ENCODE assay signal across 39 cellular contexts in genomic region chr16:10840703-10841102, GRCh38. TPM values are rescaled to one million over a fixed set of nuclear protein-coding genes. Genes with fewer than 3 reads are reported as not detected.
"Had no signal": no experiment of that assay in that cellular context is flagged by ENCODE, and none has a peak within 500 bp of the region (broad histone marks: within the 10 kb centered on the region; RNA-seq: fewer than 3 reads in every experiment).

No MANE protein-coding gene starts in this region.

- H3K4me1 ChIP-seq: ascending aorta, breast epithelium, colonic mucosa, esophagus squamous epithelium had no signal

- H3K36me3 Mint-ChIP-seq: activated CD4-positive, alpha-beta memory T cell treated with anti-CD3 and anti-CD28 coated beads for 36 hours; activated naive CD4-positive, alpha-beta T cell treated with anti-CD3 and anti-CD28 coated beads, Interleukin-2, amount 10 ng/mL, durations not matched to agents 7 days and 5 days; activated naive CD8-positive, alpha-beta T cell treated with anti-CD3 and anti-CD28 coated beads, Interleukin-2, amount 10 ng/mL, durations not matched to agents 7 days and 5 days; brain had no signal

- H3K27ac ChIP-seq: ascending aorta, breast epithelium, cardiac muscle cell, colonic mucosa, epithelial cell of prostate, esophagus squamous epithelium, WERI-Rb-1 had no signal

- H3K27ac Mint-ChIP-seq: activated CD4-positive, alpha-beta memory T cell treated with anti-CD3 and anti-CD28 coated beads for 36 hours; activated CD4-positive, alpha-beta T cell treated with anti-CD3 and anti-CD28 coated beads for 36 hours; activated CD4-positive, alpha-beta T cell treated with anti-CD3 and anti-CD28 coated beads, Interleukin-2, amount 10 ng/mL, durations not matched to agents 24 days and 14 days; activated CD8-positive, alpha-beta memory T cell treated with anti-CD3 and anti-CD28 coated beads, Interleukin-2, amount 10 ng/mL, durations not matched to agents 7 days and 5 days; activated CD8-positive, alpha-beta T cell treated with anti-CD3 and anti-CD28 coated beads, Interleukin-2, amount 10 ng/mL, durations not matched to agents 7 days and 5 days; activated naive CD4-positive, alpha-beta T cell treated with anti-CD3 and anti-CD28 coated beads, Interleukin-2, amount 10 ng/mL, durations not matched to agents 7 days and 5 days; activated naive CD4-positive, alpha-beta T cell treated with anti-CD3 and anti-CD28 coated beads, Interleukin-2, amount 50 U/mL, for 72 hours; activated naive CD8-positive, alpha-beta T cell treated with anti-CD3 and anti-CD28 coated beads, Interleukin-2, amount 10 ng/mL, durations not matched to agents 7 days and 5 days; activated T-cell treated with anti-CD3 and anti-CD28 coated beads, Interleukin-2, amount 50 U/mL, for 24 hours; activated T-cell treated with anti-CD3 and anti-CD28 coated beads, Interleukin-2, amount 50 U/mL, for 72 hours; brain; T-helper 17 cell; T-helper 2 cell treated with Interferon-gamma antibody and Interleukin-4, amounts not matched to agents 5 μg/mL and 100 μg/mL, for 36 hours had no signal

- H3K4me3 Mint-ChIP-seq: activated CD4-positive, alpha-beta memory T cell treated with anti-CD3 and anti-CD28 coated beads for 36 hours; activated CD4-positive, alpha-beta T cell treated with anti-CD3 and anti-CD28 coated beads for 36 hours; activated CD4-positive, alpha-beta T cell treated with anti-CD3 and anti-CD28 coated beads, Interleukin-2, amount 10 ng/mL, durations not matched to agents 24 days and 14 days; activated CD8-positive, alpha-beta memory T cell treated with anti-CD3 and anti-CD28 coated beads, Interleukin-2, amount 10 ng/mL, durations not matched to agents 7 days and 5 days; activated CD8-positive, alpha-beta T cell treated with anti-CD3 and anti-CD28 coated beads, Interleukin-2, amount 10 ng/mL, durations not matched to agents 7 days and 5 days; activated naive CD4-positive, alpha-beta T cell treated with anti-CD3 and anti-CD28 coated beads, Interleukin-2, amount 10 ng/mL, durations not matched to agents 7 days and 5 days; activated naive CD8-positive, alpha-beta T cell treated with anti-CD3 and anti-CD28 coated beads, Interleukin-2, amount 10 ng/mL, durations not matched to agents 7 days and 5 days; activated T-cell treated with anti-CD3 and anti-CD28 coated beads, Interleukin-2, amount 50 U/mL, for 24 hours; activated T-cell treated with anti-CD3 and anti-CD28 coated beads, Interleukin-2, amount 50 U/mL, for 72 hours; brain; T-helper 17 cell; T-helper 2 cell treated with Interferon-gamma antibody and Interleukin-4, amounts not matched to agents 5 μg/mL and 100 μg/mL, for 36 hours had no signal

- H3K4me3 ChIP-seq: ascending aorta, breast epithelium, cardiac muscle cell, colonic mucosa, esophagus squamous epithelium had no signal

- H3K36me3 ChIP-seq: ascending aorta, breast epithelium, cardiac muscle cell, colonic mucosa, esophagus squamous epithelium, WERI-Rb-1 had no signal

- ATAC-seq: activated CD4-positive, alpha-beta T cell treated with anti-CD3 and anti-CD28 coated beads for 36 hours; activated CD8-positive, alpha-beta memory T cell treated with anti-CD3 and anti-CD28 coated beads, Interleukin-2, amount 10 ng/mL, durations not matched to agents 7 days and 5 days; activated CD8-positive, alpha-beta T cell treated with anti-CD3 and anti-CD28 coated beads, Interleukin-2, amount 10 ng/mL, durations not matched to agents 7 days and 5 days; activated naive CD4-positive, alpha-beta T cell treated with anti-CD3 and anti-CD28 coated beads, Interleukin-2, amount 50 U/mL, for 72 hours; activated T-cell treated with anti-CD3 and anti-CD28 coated beads, Interleukin-2, amount 50 U/mL, for 72 hours; T-helper 17 cell had no signal

- H3K4me1 Mint-ChIP-seq: activated CD4-positive, alpha-beta T cell treated with anti-CD3 and anti-CD28 coated beads, Interleukin-2, amount 10 ng/mL, durations not matched to agents 24 days and 14 days; activated naive CD4-positive, alpha-beta T cell treated with anti-CD3 and anti-CD28 coated beads, Interleukin-2, amount 10 ng/mL, durations not matched to agents 7 days and 5 days; brain; T-helper 17 cell had no signal

- H3K9me3 ChIP-seq: ascending aorta, breast epithelium, colonic mucosa, esophagus squamous epithelium had no signal

- H3K9me3 Mint-ChIP-seq: activated CD4-positive, alpha-beta T cell treated with anti-CD3 and anti-CD28 coated beads, Interleukin-2, amount 10 ng/mL, durations not matched to agents 24 days and 14 days; activated naive CD4-positive, alpha-beta T cell treated with anti-CD3 and anti-CD28 coated beads, Interleukin-2, amount 10 ng/mL, durations not matched to agents 7 days and 5 days; activated T-cell treated with anti-CD3 and anti-CD28 coated beads, Interleukin-2, amount 50 U/mL, for 24 hours; activated T-cell treated with anti-CD3 and anti-CD28 coated beads, Interleukin-2, amount 50 U/mL, for 72 hours; T-helper 2 cell treated with Interferon-gamma antibody and Interleukin-4, amounts not matched to agents 5 μg/mL and 100 μg/mL, for 36 hours had no signal

- DNase-seq: activated CD4-positive, alpha-beta memory T cell treated with anti-CD3 and anti-CD28 coated beads for 36 hours; activated CD4-positive, alpha-beta T cell treated with anti-CD3 and anti-CD28 coated beads for 36 hours; activated CD4-positive, alpha-beta T cell treated with anti-CD3 and anti-CD28 coated beads, Interleukin-2, amount 10 ng/mL, durations not matched to agents 24 days and 14 days; activated CD4-positive, CD25-positive, alpha-beta regulatory T cell; activated CD4-positive, CD25-positive, alpha-beta regulatory T cell treated with anti-CD3 and anti-CD28 coated beads, Interleukin-2, amount 50 U/mL, for 72 hours; activated CD8-positive, alpha-beta memory T cell treated with anti-CD3 and anti-CD28 coated beads, Interleukin-2, amount 10 ng/mL, durations not matched to agents 7 days and 5 days; activated CD8-positive, alpha-beta memory T cell treated with anti-CD3 and anti-CD28 coated beads, Interleukin-2, amount 50 U/mL, for 4 hours; activated CD8-positive, alpha-beta T cell treated with anti-CD3 and anti-CD28 coated beads, Interleukin-2, amount 10 ng/mL, durations not matched to agents 7 days and 5 days; activated gamma-delta T cell; activated naive CD4-positive, alpha-beta T cell; activated naive CD4-positive, alpha-beta T cell treated with anti-CD3 and anti-CD28 coated beads, Interleukin-2, amount 10 ng/mL, durations not matched to agents 7 days and 5 days; activated naive CD8-positive, alpha-beta T cell treated with anti-CD3 and anti-CD28 coated beads, Interleukin-2, amount 10 ng/mL, durations not matched to agents 7 days and 5 days; activated T-cell treated with anti-CD3 and anti-CD28 coated beads for 4 hours; activated T-cell treated with anti-CD3 and anti-CD28 coated beads, Interleukin-2, amount 50 U/mL, for 24 hours; activated T-cell treated with anti-CD3 and anti-CD28 coated beads, Interleukin-2, amount 50 U/mL, for 72 hours; central memory CD4-positive, alpha-beta T cell; cerebellar nuclear complex; colonic mucosa; effector CD8-positive, alpha-beta T cell; esophagus squamous epithelium; foreskin melanocyte; head of caudate nucleus; T-helper 1 cell; T-helper 17 cell; T1000; WERI-Rb-1 had no signal

- FAIRE-seq: endometrium, endothelial cell of umbilical vein had no signal

- H3K27me3 ChIP-seq: ascending aorta, breast epithelium, colonic mucosa had no signal

RNA-seq across cellular contexts. Expression of gene TVP23A, which starts 22.1 kb away (rescaled TPM):
- total RNA-seq: activated CD4-positive, alpha-beta memory T cell treated with anti-CD3 and anti-CD28 coated beads for 36 hours; activated CD4-positive, alpha-beta T cell treated with anti-CD3 and anti-CD28 coated beads, Interleukin-2, amount 10 ng/mL, durations not matched to agents 24 days and 14 days; activated CD8-positive, alpha-beta memory T cell treated with anti-CD3 and anti-CD28 coated beads for 36 hours; activated CD8-positive, alpha-beta memory T cell treated with anti-CD3 and anti-CD28 coated beads, Interleukin-2, amount 10 ng/mL, durations not matched to agents 7 days and 5 days; activated CD8-positive, alpha-beta T cell treated with anti-CD3 and anti-CD28 coated beads, Interleukin-2, amount 10 ng/mL, durations not matched to agents 7 days and 5 days; activated naive CD4-positive, alpha-beta T cell treated with anti-CD3 and anti-CD28 coated beads, Interleukin-2, amount 50 U/mL, for 72 hours; activated naive CD8-positive, alpha-beta T cell treated with anti-CD3 and anti-CD28 coated beads, Interleukin-2, amount 10 ng/mL, durations not matched to agents 7 days and 5 days; ascending aorta; dermis microvascular lymphatic vessel endothelial cell; endothelial cell of umbilical vein; fibroblast of villous mesenchyme; T-helper 17 cell had no signal
- polyA plus RNA-seq: endothelial cell of umbilical vein, fibroblast of lung had no signal

RNA-seq across cellular contexts. Expression of gene CIITA, which starts 36.3 kb away (rescaled TPM):
- total RNA-seq: endothelial cell of umbilical vein had no signal
- polyA plus RNA-seq: endothelial cell of umbilical vein had no signal
